8 cellular contexts compared by ENCODE assay signal in genomic region chr17:48611213-48611612, GRCh38. TPM values are rescaled to one million over a fixed set of nuclear protein-coding genes. Genes with fewer than 3 reads are reported as not detected.
A peak's percentile ranks its signal among the peaks of the same experiment; 100 is the strongest.
DNase-seq lines count a peak whose midpoint lies in the region; ATAC-seq lines count a peak whose summit lies in the region.

No MANE protein-coding gene starts in this region.

- no peaks in the 10 kb centered on the region for H3K36me3 ChIP-seq in SJCRH30

- peaks cover 7% of the 10 kb centered on the region; the same call in 1 of the 2 replicates for H3K27me3 ChIP-seq in SJCRH30

- no peaks in the 10 kb centered on the region for H3K9me3 Mint-ChIP-seq in stimulated activated naive CD8-positive, alpha-beta T cell treated with anti-CD3 and anti-CD28 coated beads, Interleukin-15, amount 100 ng/mL, for 72 hours

- no peaks in the 10 kb centered on the region for H3K9me3 ChIP-seq in SJCRH30 (replicated peaks)

- H3K4me3 Mint-ChIP-seq in stimulated activated naive CD8-positive, alpha-beta T cell treated with anti-CD3 and anti-CD28 coated beads, Interleukin-15, amount 100 ng/mL, for 72 hours: peak overlapping the region; percentile 96 to 99

- H3K27ac Mint-ChIP-seq in stimulated activated naive CD8-positive, alpha-beta T cell treated with anti-CD3 and anti-CD28 coated beads, Interleukin-15, amount 100 ng/mL, for 72 hours: peak overlapping the region; percentile 81 to 95

- peak overlapping the region; percentile 84 for H3K4me3 ChIP-seq in SJCRH30

- H3K4me1 ChIP-seq in SJCRH30: no peaks in the 10 kb centered on the region; the same call in 1 of the 2 replicates

- ATAC-seq in stimulated activated naive CD8-positive, alpha-beta T cell treated with anti-CD3 and anti-CD28 coated beads, Interleukin-15, amount 100 ng/mL, for 72 hours: peak; percentile 30

- peaks cover 47% of the 10 kb centered on the region for H3K4me1 Mint-ChIP-seq in stimulated activated naive CD8-positive, alpha-beta T cell treated with anti-CD3 and anti-CD28 coated beads, Interleukin-15, amount 100 ng/mL, for 72 hours

- DNase-seq in NCI-H345 (lab: John Stamatoyannopoulos, UW) (peak; percentile 75), NCI-H345 treated with DMSO at 0.1 percent for 48 hours (lab: John Stamatoyannopoulos, UW; ENCODE audit: unreplicated experiment) (no peak), SJCRH30 (peak; percentile 28 to 59), germinal center (ENCODE audit: low spot score) (peak; percentile 48), ecto neural progenitor cell (ENCODE audit: low spot score) (no peak), SKM-1 (lab: John Stamatoyannopoulos, UW; ENCODE audit: unreplicated experiment) (no peak)
- no peak for DNase-seq in stimulated activated naive CD8-positive, alpha-beta T cell treated with anti-CD3 and anti-CD28 coated beads, Interleukin-15, amount 100 ng/mL, for 72 hours
- no peak for DNase-seq in stimulated activated CD4-positive, alpha-beta T cell treated with anti-CD3 and anti-CD28 coated beads, Interleukin-1b, Interleukin-23, amount 100 ng/mL, for 48 hours

- peaks cover 96% of the 10 kb centered on the region for H3K27me3 Mint-ChIP-seq in stimulated activated naive CD8-positive, alpha-beta T cell treated with anti-CD3 and anti-CD28 coated beads, Interleukin-15, amount 100 ng/mL, for 72 hours

- peak overlapping the region; percentile 74 for H3K27ac ChIP-seq in SJCRH30

RNA-seq across cellular contexts. Expression of gene HOXB7, which starts 0.4 kb away (rescaled TPM):
- total RNA-seq in SJCRH30 (2014; rRNA removed; shearing (Covaris generic)): 18.8 and 23.1 TPM in 2 replicates

RNA-seq across cellular contexts. Expression of gene HOXB8, which starts 3.9 kb away (rescaled TPM):
- total RNA-seq in SJCRH30 (2014; rRNA removed; shearing (Covaris generic)): 0.13 and 0.38 TPM in 2 replicates

RNA-seq across cellular contexts. Expression of gene HOXB6, which starts 6.4 kb away (rescaled TPM):
- total RNA-seq in SJCRH30 (2014; rRNA removed; shearing (Covaris generic)): 6.2 and 7.5 TPM in 2 replicates

RNA-seq across cellular contexts. Expression of gene HOXB9, which starts 14.9 kb away (rescaled TPM):
- total RNA-seq in SJCRH30 (2014; rRNA removed; shearing (Covaris generic)): 2.5 and 4.0 TPM in 2 replicates

RNA-seq across cellular contexts. Expression of gene HOXB5, which starts 17.6 kb away (rescaled TPM):
- total RNA-seq in SJCRH30 (2014; rRNA removed; shearing (Covaris generic)): 0.51 and 0.61 TPM in 2 replicates

Comparison
In these comparisons a context has a peak if more than half of its experiments do, and no peak if none do; other contexts are left out.
1. DNase-seq: peak in NCI-H345 (single experiment), SJCRH30 (2 of 2) and germinal center (single experiment); none in NCI-H345 treated with DMSO at 0.1 percent for 48 hours (single experiment), stimulated activated naive CD8-positive, alpha-beta T cell treated with anti-CD3 and anti-CD28 coated beads, Interleukin-15, amount 100 ng/mL, for 72 hours (0 of 2), ecto neural progenitor cell (single experiment), stimulated activated CD4-positive, alpha-beta T cell treated with anti-CD3 and anti-CD28 coated beads, Interleukin-1b, Interleukin-23, amount 100 ng/mL, for 48 hours (single experiment) and SKM-1 (single experiment).